In the genomic region with DNA sequence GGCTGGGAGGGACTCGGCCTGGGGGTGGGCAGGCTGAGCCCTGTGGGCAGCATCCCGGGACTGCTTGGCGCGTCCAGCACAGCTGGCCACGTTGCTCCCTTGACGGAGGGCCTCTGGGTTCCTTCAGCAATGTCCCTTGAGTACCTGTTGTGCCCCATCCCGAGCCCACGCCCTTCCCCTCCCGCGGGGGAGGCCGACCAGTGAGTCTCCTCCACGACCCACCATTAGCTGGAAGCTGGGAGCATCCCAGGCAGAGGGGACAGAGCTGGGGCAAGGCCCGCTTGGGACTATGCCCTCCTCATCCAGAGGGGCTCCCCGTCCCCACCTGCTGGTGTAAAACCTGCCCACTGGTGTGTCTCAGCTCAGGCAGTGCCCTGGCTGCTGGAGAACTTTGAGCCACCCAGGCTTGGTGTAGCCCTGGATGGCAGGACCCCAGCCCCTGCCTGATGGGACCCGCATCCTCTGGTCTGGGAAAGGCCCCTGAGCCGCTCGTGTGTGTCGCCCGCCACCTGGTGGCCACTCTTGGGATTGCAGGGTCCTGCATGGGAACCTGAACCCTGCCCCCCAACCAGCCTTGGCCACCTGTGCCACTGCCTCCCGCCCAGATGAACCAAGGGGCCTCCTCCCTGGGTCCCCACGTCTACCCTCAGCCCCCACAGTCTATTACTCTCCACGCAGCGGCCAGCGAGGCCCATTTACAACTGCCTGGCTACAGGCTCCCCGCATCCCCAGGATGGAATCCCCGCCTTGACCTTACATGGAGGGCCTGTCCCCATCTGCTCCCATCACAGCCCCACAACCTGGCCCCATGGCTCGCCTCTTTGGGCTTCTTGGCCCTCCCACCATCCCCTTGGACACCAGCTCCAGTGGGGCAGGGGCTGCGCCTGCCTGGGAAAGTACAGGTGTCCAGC, we compare ENCODE assay signal across 8 cellular contexts. TPM values are rescaled to one million over a fixed set of nuclear protein-coding genes. Genes with fewer than 3 reads are reported as not detected.
DNase-seq lines count a peak whose midpoint lies in the region; ATAC-seq, FAIRE-seq and TF ChIP-seq lines count a peak whose summit lies in the region.

No MANE protein-coding gene starts in this region.

- no peak overlapping the region for H4K8ac ChIP-seq in neuronal stem cell (ENCODE audit: low read depth, low read length)

- H3K27me3 ChIP-seq in PC-9 (ENCODE audit: insufficient read depth, low read depth) (no peaks in the 10 kb centered on the region), neuronal stem cell (ENCODE audit: control insufficient read depth in 3 of 3, insufficient read depth in 3 of 3, low read depth in 1 of 3, low read length in 3 of 3) (peaks cover 0 to 30% (median 0%) of the 10 kb centered on the region in 3 experiments)

- peak overlapping the region; percentile 75 for H3K14ac ChIP-seq in neuronal stem cell (ENCODE audit: low read length)

- H4K20me1 ChIP-seq in PC-9 (ENCODE audit: insufficient read depth) = 0 out of 2 replicates have a peak, but pooled peaks cover 4% of the 10 kb centered on the region

- H3K4me1 ChIP-seq in PC-9 (replicated peaks; ENCODE audit: insufficient read depth) = peaks cover 25% of the 10 kb centered on the region
- peaks cover under 1 to 16% of the 10 kb centered on the region in 2 donors for H3K4me1 ChIP-seq in neuronal stem cell (ENCODE audit: control insufficient read depth in 2 of 2, insufficient read depth in 1 of 2, low read depth in 1 of 2, low read length in 2 of 2)

- BruUV-seq in PC-9 (replicated peaks; lab: Mats Ljungman, UMichigan) = no TSS peak

- H3K9me3 ChIP-seq in PC-9 (ENCODE audit: insufficient read depth, low read depth) (no peaks in the 10 kb centered on the region), neuronal stem cell (replicated peaks in 1 of 2; ENCODE audit: control insufficient read depth in 2 of 2, insufficient read depth in 1 of 2, low read depth in 1 of 2, low read length in 2 of 2) (peaks cover 0 to 6% of the 10 kb centered on the region in 2 donors)

- peak overlapping the region; percentile 76 for H3K4ac ChIP-seq in neuronal stem cell (ENCODE audit: low read length)

- no peaks in the 10 kb centered on the region for H3K36me3 ChIP-seq in PC-9 (ENCODE audit: low read depth)
- H3K36me3 ChIP-seq in neuronal stem cell (replicated peaks in 1 of 2; ENCODE audit: control insufficient read depth in 2 of 2, insufficient read depth in 2 of 2, low read length in 2 of 2) = peaks cover 0 to 3% of the 10 kb centered on the region in 2 donors

- H3F3A ChIP-seq in PC-9 (ENCODE audit: insufficient read depth, low read depth) = peaks cover 13% of the 10 kb centered on the region; the same call in 1 of the 2 replicates

- no peak overlapping the region for H3K4me3 ChIP-seq in AG10803 (ENCODE audit: low read length)
- no peak overlapping the region for H3K4me3 ChIP-seq in PC-9
- no peak overlapping the region for H3K4me3 ChIP-seq in fibroblast of mammary gland (ENCODE audit: control insufficient read depth, low read depth, low read length)
- H3K4me3 ChIP-seq in neuronal stem cell (ENCODE audit: low read length in 2 of 2) = no peak overlapping the region

- H2BK120ac ChIP-seq in neuronal stem cell (ENCODE audit: low read depth, low read length) = no peak overlapping the region

- peak overlapping the region; percentile 55 for H3K9ac ChIP-seq in neuronal stem cell (ENCODE audit: low read depth, low read length, poor library complexity)

- peak overlapping the region; percentile 25 for H2BK15ac ChIP-seq in neuronal stem cell (ENCODE audit: low read length)

- no peak for TF ChIP-seq POLR2A in H54 (IDR thresholded peaks at IDR 0.05; ENCODE audit: low read depth, low read length)

- H3K79me2 ChIP-seq in PC-9 (ENCODE audit: low read depth) = no peaks in the 10 kb centered on the region

- TF ChIP-seq CTCF in AG10803 (conservative IDR thresholded peaks at IDR 0.05; ENCODE audit: low read length) = peak; percentile 89
- peak; percentile 99 for TF ChIP-seq CTCF in PC-9 (conservative IDR thresholded peaks at IDR 0.05)
- peak; percentile 84 for TF ChIP-seq CTCF in fibroblast of mammary gland (conservative IDR thresholded peaks at IDR 0.05; ENCODE audit: control insufficient read depth, insufficient read depth, low read depth, low read length)

- H3K18ac ChIP-seq in neuronal stem cell (ENCODE audit: low read length) = peak overlapping the region; percentile 42

- H2BK12ac ChIP-seq in neuronal stem cell (ENCODE audit: low read length) = peak overlapping the region; percentile 73

- no peak overlapping the region for H3K4me2 ChIP-seq in PC-9
- H3K4me2 ChIP-seq in neuronal stem cell (ENCODE audit: insufficient read depth, low read length, poor library complexity, severe bottlenecking) = no peak overlapping the region

- no peak overlapping the region for H2BK5ac ChIP-seq in neuronal stem cell (ENCODE audit: low read length)

- intact Hi-C loops in PC-9 (cut with micrococcal nuclease; ENCODE audit: unreplicated experiment) = loop anchor here (1.0 to 5.0 kb wide), 2 partner anchors 38 to 47 kb away; no protein-coding TSS in a partner anchor

- H3K23ac ChIP-seq in neuronal stem cell (ENCODE audit: low read depth, low read length, poor library complexity) = peak overlapping the region; percentile 89

- no peaks in the 10 kb centered on the region for H3K79me1 ChIP-seq in neuronal stem cell (ENCODE audit: low read depth, low read length)

- H2AK5ac ChIP-seq in neuronal stem cell (ENCODE audit: low read depth, low read length) = peak overlapping the region; percentile 90

- no peak overlapping the region for H4K91ac ChIP-seq in neuronal stem cell (ENCODE audit: low read depth, low read length, poor library complexity)

- ATAC-seq in HG02852 (IDR thresholded peaks at IDR 0.05; ENCODE audit: unreplicated experiment) = no peak

- DNase-seq in AG10803 (ENCODE audit: low read depth) = peak; percentile 39
- DNase-seq in H54 (ENCODE audit: insufficient read length, low spot score) = peak; percentile 64
- DNase-seq in PC-9 = peak; percentile 48 to 81
- peak; percentile 69 for DNase-seq in activated T-helper 1 cell treated with Interleukin-2 at 50 U/mL for 16 hours (ENCODE audit: low read depth)
- DNase-seq in fibroblast of mammary gland (ENCODE audit: low read depth) = peak; percentile 43
- DNase-seq in neuronal stem cell (ENCODE audit: low spot score) = peak; percentile 67
- peak; percentile 70 for DNase-seq in superior temporal gyrus (ENCODE audit: extremely low spot score)

- H2AFZ ChIP-seq in PC-9 (no peak overlapping the region), neuronal stem cell (ENCODE audit: low read length) (no peak overlapping the region)

- no peak overlapping the region for H3K27ac ChIP-seq in PC-9
- no peak overlapping the region for H3K27ac ChIP-seq in neuronal stem cell (replicated peaks; ENCODE audit: low read length)

- CTCF ChIA-PET in PC-9 (lab: Charles Lee) = interaction anchor here (0.6 kb wide), 2 partner anchors 90 to 784 kb away, joined by 4 to 7 read pairs; no protein-coding TSS in a partner anchor

- no peak for FAIRE-seq in H54 (lab: Jason Lieb, UNC)

- no peaks in the 10 kb centered on the region for H3K9me2 ChIP-seq in PC-9 (ENCODE audit: insufficient read depth)

- POLR2A ChIA-PET in PC-9 (lab: Charles Lee; ENCODE audit: unreplicated experiment) = no interaction called here

- WGBS in neuronal stem cell (ENCODE audit: extremely low coverage in 2 of 2, insufficient read length in 2 of 2, insufficient replicate concordance in 1 of 2), 2 donors = no CpG with 5 or more reads among the region's 28 CpGs

RNA-seq across cellular contexts. Expression of gene ARHGAP8, which starts 16.6 kb away (rescaled TPM):
- 114 and 130 TPM in 2 replicates for total RNA-seq in PC-9 (2021)
- polyA plus RNA-seq in neuronal stem cell (2013, experiment 1 of 2) = 4.1 TPM
- polyA plus RNA-seq in neuronal stem cell (2013, experiment 2 of 2) = 4.2 TPM

RNA-seq across cellular contexts. Expression of gene PRR5, which starts 33.8 kb away (rescaled TPM):
- total RNA-seq in PC-9 (2021) = 22.1 and 27.3 TPM in 2 replicates
- polyA plus RNA-seq in neuronal stem cell (2013, experiment 1 of 2) = 14.6 TPM
- polyA plus RNA-seq in neuronal stem cell (2013, experiment 2 of 2) = 14.4 TPM
